Comparison of ENCODE assay signal across 34 cellular contexts in the genomic region with DNA sequence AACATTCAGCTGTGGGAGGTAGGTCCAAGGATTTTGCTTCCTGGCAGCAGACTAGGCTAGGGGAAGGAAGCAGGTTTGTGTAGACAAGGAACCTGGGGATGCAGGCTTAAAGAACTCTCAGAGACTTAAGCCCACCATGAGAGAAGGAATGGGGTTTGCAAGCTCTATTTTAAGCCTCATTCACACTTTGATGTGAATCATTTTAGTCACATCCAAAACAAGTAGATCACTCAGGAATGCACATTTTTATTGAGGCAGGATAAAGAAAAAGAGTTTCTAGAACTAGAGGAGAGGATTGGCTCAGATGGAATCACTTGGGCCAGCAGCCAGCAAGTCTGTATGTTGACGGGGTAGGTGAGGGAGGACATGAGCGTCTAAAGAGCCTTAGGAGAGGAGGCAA.
"Had no signal": no experiment of that assay in that cellular context is flagged by ENCODE, and none has a peak within 500 bp of the region (broad histone marks: within the 10 kb centered on the region; RNA-seq: fewer than 3 reads in every experiment).

No MANE protein-coding gene starts in this region.

- H3K4me3 ChIP-seq: adrenal gland, body of pancreas, K562, Peyer's patch, SJSA1 had no signal

- H3K27ac ChIP-seq: adrenal gland, body of pancreas, Peyer's patch, SJSA1, VCaP had no signal

- DNase-seq: activated B cell treated with CpG ODN at 0.5 μM for 24 hours; activated CD4-positive, alpha-beta memory T cell treated with anti-CD3 and anti-CD28 coated beads for 36 hours; activated CD4-positive, alpha-beta T cell treated with anti-CD3 and anti-CD28 coated beads for 4 hours; activated CD4-positive, alpha-beta T cell treated with anti-CD3 and anti-CD28 coated beads, Interleukin-2, amount 50 U/mL, for 1 hour; activated CD4-positive, CD25-positive, alpha-beta regulatory T cell treated with anti-CD3 and anti-CD28 coated beads, Interleukin-2, amount 50 U/mL, for 72 hours; activated CD8-positive, alpha-beta memory T cell treated with anti-CD3 and anti-CD28 coated beads, Interleukin-2, amount 50 U/mL, for 4 hours; activated gamma-delta T cell treated with Interleukin-2 at 50 U/mL for 16 hours; activated naive CD4-positive, alpha-beta T cell treated with anti-CD3 and anti-CD28 coated beads for 36 hours; activated T-cell treated with anti-CD3 and anti-CD28 coated beads for 4 hours; activated T-cell treated with anti-CD3 and anti-CD28 coated beads, Interleukin-2, amount 50 U/mL, for 4 hours; adrenal gland; body of pancreas; central memory CD4-positive, alpha-beta T cell; NCI-H1105 treated with DMSO at 0.1 percent for 48 hours; NCI-H1436 treated with DMSO at 0.1 percent for 48 hours; NCI-H1694 treated with DMSO at 0.1 percent for 48 hours; NCI-H2029; NCI-H345; NCI-H524 treated with DMSO at 0.1 percent for 48 hours; NCI-H748 treated with DMSO at 0.1 percent for 48 hours; NK-92 treated with Interleukin-12 subunit alpha and Interleukin-12 subunit beta, amount 100 ng/mL, for 24 hours; PC-3; Peyer's patch; RPMI8226; SHP77 treated with DMSO at 0.1 percent for 48 hours; SW 1271; T-helper 1 cell; T-helper 2 cell; T-helper 9 cell had no signal

- ATAC-seq: activated naive CD4-positive, alpha-beta T cell treated with anti-CD3 and anti-CD28 coated beads, Interleukin-2, amount 50 U/mL, for 72 hours; activated T-cell treated with anti-CD3 and anti-CD28 coated beads, Interleukin-2, amount 50 U/mL, for 4 hours; body of pancreas; K562; PC-3 had no signal

- H3K4me3 Mint-ChIP-seq: activated B cell treated with CpG ODN at 0.5 μM for 24 hours; activated CD4-positive, alpha-beta memory T cell treated with anti-CD3 and anti-CD28 coated beads for 36 hours; activated naive CD4-positive, alpha-beta T cell treated with anti-CD3 and anti-CD28 coated beads for 36 hours; activated T-cell treated with anti-CD3 and anti-CD28 coated beads, Interleukin-2, amount 50 U/mL, for 4 hours; activated T-helper 1 cell treated with anti-CD3 and anti-CD28 coated beads, Interleukin-12 subunit alpha, Interleukin-12 subunit beta, Interleukin-2, Interleukin-4 antibody, amounts not matched to agents 30 ng/mL and 10 ng/mL and 1 ng/mL, durations not matched to agents 14 hours and 24 hours and 36 hours had no signal

- H3K27me3 ChIP-seq: adrenal gland, body of pancreas, Peyer's patch, SJSA1 had no signal

- H3K9me3 Mint-ChIP-seq: activated CD4-positive, alpha-beta memory T cell treated with anti-CD3 and anti-CD28 coated beads for 36 hours; activated naive CD4-positive, alpha-beta T cell treated with anti-CD3 and anti-CD28 coated beads for 36 hours; activated naive CD4-positive, alpha-beta T cell treated with anti-CD3 and anti-CD28 coated beads, Interleukin-2, amount 50 U/mL, for 72 hours; activated T-helper 1 cell treated with anti-CD3 and anti-CD28 coated beads, Interleukin-12 subunit alpha, Interleukin-12 subunit beta, Interleukin-2, Interleukin-4 antibody, amounts not matched to agents 30 ng/mL and 10 ng/mL and 1 ng/mL, durations not matched to agents 14 hours and 24 hours and 36 hours had no signal

- H3K36me3 ChIP-seq: adrenal gland, Peyer's patch had no signal

- H3K27ac Mint-ChIP-seq: activated B cell treated with CpG ODN at 0.5 μM for 24 hours; activated CD4-positive, alpha-beta memory T cell treated with anti-CD3 and anti-CD28 coated beads for 36 hours; activated naive CD4-positive, alpha-beta T cell treated with anti-CD3 and anti-CD28 coated beads for 36 hours; activated naive CD4-positive, alpha-beta T cell treated with anti-CD3 and anti-CD28 coated beads, Interleukin-2, amount 50 U/mL, for 72 hours; activated T-helper 1 cell treated with anti-CD3 and anti-CD28 coated beads, Interleukin-12 subunit alpha, Interleukin-12 subunit beta, Interleukin-2, Interleukin-4 antibody, amounts not matched to agents 30 ng/mL and 10 ng/mL and 1 ng/mL, durations not matched to agents 14 hours and 24 hours and 36 hours had no signal

- H3K9me3 ChIP-seq: adrenal gland, body of pancreas, Peyer's patch, SJSA1 had no signal
